8 cellular contexts compared by ENCODE assay signal in the genomic region with DNA sequence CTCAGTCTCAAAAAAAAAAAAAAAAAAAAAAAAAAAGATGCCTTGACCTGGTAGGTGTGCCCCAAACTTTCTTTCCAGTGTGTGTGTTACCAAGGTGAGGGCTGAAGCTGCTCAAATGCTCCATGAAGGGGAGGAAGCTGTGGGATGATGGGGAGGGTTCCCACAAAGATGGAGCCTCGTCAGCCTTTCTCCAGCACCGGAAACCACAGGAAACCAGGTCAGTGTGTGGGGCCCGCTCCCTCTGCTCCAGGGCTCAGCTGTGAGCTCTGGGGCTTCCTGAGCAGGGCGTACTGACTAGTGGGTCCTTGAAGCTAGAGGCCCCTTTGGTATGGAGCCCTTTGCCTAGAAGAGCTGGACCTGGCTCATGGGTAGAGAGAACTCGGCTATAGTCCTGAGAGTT. TPM values are rescaled to one million over a fixed set of nuclear protein-coding genes. Genes with fewer than 3 reads are reported as not detected.
DNase-seq lines count a peak whose midpoint lies in the region; ATAC-seq and TF ChIP-seq lines count a peak whose summit lies in the region.

No MANE protein-coding gene starts in this region.

- H3K27ac ChIP-seq in lower lobe of right lung: peak overlapping the region; percentile 69

- H3K4me3 Mint-ChIP-seq in activated T-helper 1 cell treated with anti-CD3 and anti-CD28 coated beads, Interleukin-12 subunit alpha, Interleukin-12 subunit beta, Interleukin-2, Interleukin-4 antibody, amounts not matched to agents 30 ng/mL and 10 ng/mL and 1 ng/mL, durations not matched to agents 14 hours and 24 hours and 36 hours: peak overlapping the region; percentile 74

- H3K9me3 ChIP-seq in lower lobe of right lung: no peaks in the 10 kb centered on the region

- H3K27me3 ChIP-seq in lower lobe of right lung (ENCODE audit: low read depth): no peaks in the 10 kb centered on the region

- no peaks in the 10 kb centered on the region for H3K36me3 ChIP-seq in lower lobe of right lung

- no peaks in the 10 kb centered on the region for H3K36me3 Mint-ChIP-seq in activated T-helper 1 cell treated with anti-CD3 and anti-CD28 coated beads, Interleukin-12 subunit alpha, Interleukin-12 subunit beta, Interleukin-2, Interleukin-4 antibody, amounts not matched to agents 30 ng/mL and 10 ng/mL and 1 ng/mL, durations not matched to agents 14 hours and 24 hours and 36 hours (ENCODE audit: low read depth)

- no peaks in the 10 kb centered on the region for H3K9me3 Mint-ChIP-seq in activated T-helper 1 cell treated with anti-CD3 and anti-CD28 coated beads, Interleukin-12 subunit alpha, Interleukin-12 subunit beta, Interleukin-2, Interleukin-4 antibody, amounts not matched to agents 30 ng/mL and 10 ng/mL and 1 ng/mL, durations not matched to agents 14 hours and 24 hours and 36 hours

- intact Hi-C loops in activated T-helper 1 cell treated with anti-CD3 and anti-CD28 coated beads, Interleukin-12 subunit alpha, Interleukin-12 subunit beta, Interleukin-2, Interleukin-4 antibody, amounts not matched to agents 30 ng/mL and 10 ng/mL and 1 ng/mL, durations not matched to agents 14 hours and 24 hours and 36 hours (cut with micrococcal nuclease): loop anchor here (1.0 kb wide), 1 partner anchor 12 kb away; the partner anchor contains the start of gene JAGN1
- intact Hi-C loops in lower lobe of right lung (cut with DNase I): no loop called here

- H3K4me3 ChIP-seq in lower lobe of right lung: no peak overlapping the region

- peak overlapping the region; percentile 71 for H3K27ac Mint-ChIP-seq in activated T-helper 1 cell treated with anti-CD3 and anti-CD28 coated beads, Interleukin-12 subunit alpha, Interleukin-12 subunit beta, Interleukin-2, Interleukin-4 antibody, amounts not matched to agents 30 ng/mL and 10 ng/mL and 1 ng/mL, durations not matched to agents 14 hours and 24 hours and 36 hours

- ATAC-seq in lower lobe of right lung (no peak), HG03108 (IDR thresholded peaks at IDR 0.05; ENCODE audit: unreplicated experiment) (no peak), HG03342 (IDR thresholded peaks at IDR 0.05; ENCODE audit: unreplicated experiment) (no peak), HG02642 (IDR thresholded peaks at IDR 0.05; ENCODE audit: poor library complexity, unreplicated experiment) (no peak)

- peaks cover 42% of the 10 kb centered on the region for H3K4me1 Mint-ChIP-seq in activated T-helper 1 cell treated with anti-CD3 and anti-CD28 coated beads, Interleukin-12 subunit alpha, Interleukin-12 subunit beta, Interleukin-2, Interleukin-4 antibody, amounts not matched to agents 30 ng/mL and 10 ng/mL and 1 ng/mL, durations not matched to agents 14 hours and 24 hours and 36 hours (ENCODE audit: low read depth)

- peaks cover 43% of the 10 kb centered on the region for H3K4me1 ChIP-seq in lower lobe of right lung

- H3K27me3 Mint-ChIP-seq in activated T-helper 1 cell treated with anti-CD3 and anti-CD28 coated beads, Interleukin-12 subunit alpha, Interleukin-12 subunit beta, Interleukin-2, Interleukin-4 antibody, amounts not matched to agents 30 ng/mL and 10 ng/mL and 1 ng/mL, durations not matched to agents 14 hours and 24 hours and 36 hours (ENCODE audit: insufficient read depth): no peaks in the 10 kb centered on the region

- DNase-seq in stimulated activated naive CD4-positive, alpha-beta T cell treated with Interleukin-2 at 50 U/mL for 16 hours (lab: John Stamatoyannopoulos, UW): peak; percentile 36
- no peak for DNase-seq in stimulated activated naive CD4-positive, alpha-beta T cell (lab: John Stamatoyannopoulos, UW)
- peak; percentile 36 for DNase-seq in activated T-helper 1 cell treated with anti-CD3 and anti-CD28 coated beads, Interleukin-12 subunit alpha, Interleukin-12 subunit beta, Interleukin-2, Interleukin-4 antibody, amounts not matched to agents 30 ng/mL and 10 ng/mL and 1 ng/mL, durations not matched to agents 14 hours and 24 hours and 36 hours (ENCODE audit: low spot score)
- DNase-seq in lower lobe of right lung (no peak), SW 1271 (lab: John Stamatoyannopoulos, UW) (no peak)

- no peak for TF ChIP-seq CTCF in lower lobe of right lung (IDR thresholded peaks at IDR 0.05)

RNA-seq across cellular contexts. Expression of gene IL17RE, which starts 0.7 kb away (rescaled TPM):
- 3.2 and 3.5 TPM in 2 replicates for total RNA-seq in activated T-helper 1 cell treated with anti-CD3 and anti-CD28 coated beads, Interleukin-12 subunit alpha, Interleukin-12 subunit beta, Interleukin-2, Interleukin-4 antibody, amounts not matched to agents 30 ng/mL and 10 ng/mL and 1 ng/mL, durations not matched to agents 14 hours and 24 hours and 36 hours
- total RNA-seq in lower lobe of right lung: 21.5 TPM

RNA-seq across cellular contexts. Expression of gene JAGN1, which starts 11.6 kb away (rescaled TPM):
- 42.4 and 46.3 TPM in 2 replicates for total RNA-seq in activated T-helper 1 cell treated with anti-CD3 and anti-CD28 coated beads, Interleukin-12 subunit alpha, Interleukin-12 subunit beta, Interleukin-2, Interleukin-4 antibody, amounts not matched to agents 30 ng/mL and 10 ng/mL and 1 ng/mL, durations not matched to agents 14 hours and 24 hours and 36 hours
- total RNA-seq in lower lobe of right lung: 23.8 TPM

RNA-seq across cellular contexts. Expression of gene IL17RC, which starts 14.9 kb away (rescaled TPM):
- 0.64 and 0.83 TPM in 2 replicates for total RNA-seq in activated T-helper 1 cell treated with anti-CD3 and anti-CD28 coated beads, Interleukin-12 subunit alpha, Interleukin-12 subunit beta, Interleukin-2, Interleukin-4 antibody, amounts not matched to agents 30 ng/mL and 10 ng/mL and 1 ng/mL, durations not matched to agents 14 hours and 24 hours and 36 hours
- 27.2 TPM for total RNA-seq in lower lobe of right lung

RNA-seq across cellular contexts. Expression of gene CIDEC, which starts 21.9 kb away (rescaled TPM):
- not detected in 2 replicates for total RNA-seq in activated T-helper 1 cell treated with anti-CD3 and anti-CD28 coated beads, Interleukin-12 subunit alpha, Interleukin-12 subunit beta, Interleukin-2, Interleukin-4 antibody, amounts not matched to agents 30 ng/mL and 10 ng/mL and 1 ng/mL, durations not matched to agents 14 hours and 24 hours and 36 hours
- total RNA-seq in lower lobe of right lung: not detected

RNA-seq across cellular contexts. Expression of gene CRELD1, which starts 31.7 kb away (rescaled TPM):
- 18.7 and 20.6 TPM in 2 replicates for total RNA-seq in activated T-helper 1 cell treated with anti-CD3 and anti-CD28 coated beads, Interleukin-12 subunit alpha, Interleukin-12 subunit beta, Interleukin-2, Interleukin-4 antibody, amounts not matched to agents 30 ng/mL and 10 ng/mL and 1 ng/mL, durations not matched to agents 14 hours and 24 hours and 36 hours
- total RNA-seq in lower lobe of right lung: 54.3 TPM

Comparison
In these comparisons a context has a peak if more than half of its experiments do, and no peak if none do; other contexts are left out.
1. DNase-seq: peak in stimulated activated naive CD4-positive, alpha-beta T cell treated with Interleukin-2 at 50 U/mL for 16 hours (single experiment) and activated T-helper 1 cell treated with anti-CD3 and anti-CD28 coated beads, Interleukin-12 subunit alpha, Interleukin-12 subunit beta, Interleukin-2, Interleukin-4 antibody, amounts not matched to agents 30 ng/mL and 10 ng/mL and 1 ng/mL, durations not matched to agents 14 hours and 24 hours and 36 hours (single experiment); none in stimulated activated naive CD4-positive, alpha-beta T cell (0 of 6), lower lobe of right lung (single experiment) and SW 1271 (0 of 2).
2. RNA of gene IL17RC, which starts 14.9 kb away (total RNA-seq): 27.2 TPM in lower lobe of right lung (single experiment); 0.64 to 0.83 TPM in activated T-helper 1 cell treated with anti-CD3 and anti-CD28 coated beads, Interleukin-12 subunit alpha, Interleukin-12 subunit beta, Interleukin-2, Interleukin-4 antibody, amounts not matched to agents 30 ng/mL and 10 ng/mL and 1 ng/mL, durations not matched to agents 14 hours and 24 hours and 36 hours; every median in the first group is over 10 times any median in the second.